In genomic region chr20:24953621-24954133, GRCh38 we compare ENCODE assay signal across 18 cellular contexts. TPM values are rescaled to one million over a fixed set of nuclear protein-coding genes. Genes with fewer than 3 reads are reported as not detected.
DNase-seq lines count a peak whose midpoint lies in the region; ATAC-seq and TF ChIP-seq lines count a peak whose summit lies in the region.
"Had no signal": no experiment of that assay in that cellular context is flagged by ENCODE, and none has a peak within 500 bp of the region (broad histone marks: within the 10 kb centered on the region; RNA-seq: fewer than 3 reads in every experiment).

No MANE protein-coding gene starts in this region.

- 82 to 87% (median 86%) methylated on average over 16 of the region's 16 CpGs for WGBS in heart left ventricle, 4 donors

- H3K27ac Mint-ChIP-seq in activated naive CD4-positive, alpha-beta T cell treated with anti-CD3 and anti-CD28 coated beads, Interleukin-2, amount 10 ng/mL, durations not matched to agents 7 days and 5 days = peak overlapping the region; percentile 68
- peak overlapping the region; percentile 14 to 63 for H3K27ac Mint-ChIP-seq in activated naive CD4-positive, alpha-beta T cell treated with anti-CD3 and anti-CD28 coated beads, Interleukin-2, amount 50 U/mL, for 72 hours
- peak overlapping the region; percentile 98 to 100 for H3K27ac Mint-ChIP-seq in natural killer cell
- H3K27ac Mint-ChIP-seq in MCF 10A (ENCODE audit: low read depth, unreplicated experiment) = no peak overlapping the region

- no peak for DNase-seq in activated naive CD4-positive, alpha-beta T cell treated with anti-CD3 and anti-CD28 coated beads, Interleukin-2, amount 10 ng/mL, durations not matched to agents 7 days and 5 days
- DNase-seq in activated naive CD4-positive, alpha-beta T cell (lab: John Stamatoyannopoulos, UW) = no peak
- DNase-seq in activated naive CD4-positive, alpha-beta T cell treated with anti-CD3 and anti-CD28 coated beads, Interleukin-2, amount 50 U/mL, for 72 hours (ENCODE audit: low spot score in 2 of 2) = no peak
- peak; percentile 73 for DNase-seq in natural killer cell
- no peak for DNase-seq in DMS 273 treated with DMSO at 0.1 percent for 48 hours (lab: John Stamatoyannopoulos, UW)
- no peak for DNase-seq in heart left ventricle
- no peak for DNase-seq in OCI-LY7 (ENCODE audit: low spot score)
- DNase-seq in MCF 10A (ENCODE audit: unreplicated experiment) = no peak
- DNase-seq: activated CD4-positive, alpha-beta T cell treated with anti-CD3 and anti-CD28 coated beads, Interleukin-2, amount 50 U/mL, for 4 hours; amniotic stem cell; DMS153; HCEC 1CT; hippocampal formation; left lung; NCI-H1694; T-helper 9 cell had no signal

- no peak for TF ChIP-seq POLR2A in heart left ventricle (IDR thresholded peaks at IDR 0.05)

- CTCF ChIA-PET in activated naive CD4-positive, alpha-beta T cell treated with anti-CD3 and anti-CD28 coated beads, Interleukin-2, amount 10 ng/mL, durations not matched to agents 7 days and 5 days (lab: Charles Lee) = interaction anchor here (1.6 to 4.3 kb wide), 2 partner anchors 23 to 34 kb away, joined by 6 to 44 read pairs; no protein-coding TSS in a partner anchor
- CTCF ChIA-PET in OCI-LY7 (lab: Charles Lee; ENCODE audit: unreplicated experiment) (no interaction called here), MCF 10A (lab: Yijun Ruan, JAX) (interaction anchor here (0.6 to 4.3 kb wide), 4 partner anchors 10 to 42 kb away, joined by 3 to 38 read pairs (median 4); no protein-coding TSS in a partner anchor)

- TF ChIP-seq CTCF in natural killer cell (IDR thresholded peaks at IDR 0.05) = no peak
- no peak for TF ChIP-seq CTCF in heart left ventricle (IDR thresholded peaks at IDR 0.05)
- TF ChIP-seq CTCF in OCI-LY7 (conservative IDR thresholded peaks at IDR 0.05; ENCODE audit: low read length) = no peak
- no peak for TF ChIP-seq CTCF in MCF 10A (IDR thresholded peaks at IDR 0.05; ENCODE audit: unreplicated experiment)

- H3K9me2 ChIP-seq in OCI-LY7 (ENCODE audit: insufficient read depth, low read length) = no peaks in the 10 kb centered on the region

- intact Hi-C loops in natural killer cell (cut with micrococcal nuclease) = loop anchor here (10.0 kb wide), 3 partner anchors 809 to 1589 kb away; partner anchors contain the start of gene GZF1
- intact Hi-C loops in heart left ventricle (cut with DNase I) = no loop called here
- intact Hi-C loops in OCI-LY7 (cut with micrococcal nuclease; ENCODE audit: unreplicated experiment) = no loop called here
- intact Hi-C loops in MCF 10A (cut with micrococcal nuclease) = no loop called here

- H3K36me3 Mint-ChIP-seq in activated naive CD4-positive, alpha-beta T cell treated with anti-CD3 and anti-CD28 coated beads, Interleukin-2, amount 10 ng/mL, durations not matched to agents 7 days and 5 days = peaks cover 28% of the 10 kb centered on the region
- H3K36me3 Mint-ChIP-seq in activated naive CD4-positive, alpha-beta T cell treated with anti-CD3 and anti-CD28 coated beads, Interleukin-2, amount 50 U/mL, for 72 hours = peaks cover 0 to 20% of the 10 kb centered on the region in 2 donors
- H3K36me3 Mint-ChIP-seq in natural killer cell = no peaks in the 10 kb centered on the region
- peaks cover 19% of the 10 kb centered on the region for H3K36me3 Mint-ChIP-seq in MCF 10A (ENCODE audit: insufficient read depth, unreplicated experiment)

- H3K27ac ChIP-seq in heart left ventricle (peak overlapping the region in 1 of 12 donors; percentile 83), OCI-LY7 (ENCODE audit: low read depth, low read length, poor library complexity, severe bottlenecking) (no peak overlapping the region)
- H3K27ac ChIP-seq: KMS-11, suprapubic skin had no signal

- no peaks in the 10 kb centered on the region for H3K27me3 Mint-ChIP-seq in activated naive CD4-positive, alpha-beta T cell treated with anti-CD3 and anti-CD28 coated beads, Interleukin-2, amount 10 ng/mL, durations not matched to agents 7 days and 5 days
- H3K27me3 Mint-ChIP-seq in natural killer cell (ENCODE audit: low read depth in 2 of 2) = no peaks in the 10 kb centered on the region
- H3K27me3 Mint-ChIP-seq in MCF 10A (ENCODE audit: insufficient read depth, unreplicated experiment) = no peaks in the 10 kb centered on the region

- ATAC-seq in activated naive CD4-positive, alpha-beta T cell treated with anti-CD3 and anti-CD28 coated beads, Interleukin-2, amount 50 U/mL, for 72 hours = no peak
- ATAC-seq in natural killer cell = peak; percentile 29 to 52 (median 44)
- ATAC-seq in heart left ventricle = no peak
- ATAC-seq: left lung had no signal

- no peak overlapping the region for H3K4me2 ChIP-seq in OCI-LY7 (ENCODE audit: low read length)
- H3K4me2 ChIP-seq: KMS-11 had no signal

- no peak overlapping the region for H2AFZ ChIP-seq in OCI-LY7 (ENCODE audit: low read length)

- H3K9me3 ChIP-seq in heart left ventricle (no peaks in the 10 kb centered on the region), OCI-LY7 (ENCODE audit: low read length) (no peaks in the 10 kb centered on the region)
- H3K9me3 ChIP-seq: left lung, suprapubic skin had no signal

- no peaks in the 10 kb centered on the region for H3K79me2 ChIP-seq in OCI-LY7 (ENCODE audit: insufficient read depth, low read depth, low read length)

- peaks cover 0 to 53% (median 0%) of the 10 kb centered on the region in 12 donors for H3K4me1 ChIP-seq in heart left ventricle
- peaks cover 9% of the 10 kb centered on the region for H3K4me1 ChIP-seq in OCI-LY7 (ENCODE audit: insufficient read depth, low read length, poor library complexity, severe bottlenecking)
- H3K4me1 ChIP-seq: suprapubic skin had no signal

- POLR2A ChIA-PET in OCI-LY7 (lab: Charles Lee) = interaction anchor here (0.7 kb wide), 1 partner anchor 11 kb away, joined by 3 read pairs; no protein-coding TSS in a partner anchor
- POLR2A ChIA-PET in MCF 10A (lab: Yijun Ruan, JAX) = interaction anchor here (1.7 kb wide), 1 partner anchor 33 kb away, joined by 4 read pairs; no protein-coding TSS in a partner anchor

- H3K4me3 ChIP-seq in heart left ventricle = no peak overlapping the region
- H3K4me3 ChIP-seq in OCI-LY7 (ENCODE audit: low read depth, low read length, poor library complexity, severe bottlenecking) = no peak overlapping the region
- H3K4me3 ChIP-seq: left lung, suprapubic skin had no signal

- peaks cover 69% of the 10 kb centered on the region for H3K4me1 Mint-ChIP-seq in activated naive CD4-positive, alpha-beta T cell treated with anti-CD3 and anti-CD28 coated beads, Interleukin-2, amount 10 ng/mL, durations not matched to agents 7 days and 5 days
- H3K4me1 Mint-ChIP-seq in natural killer cell = peaks cover 72 to 94% of the 10 kb centered on the region in 2 donors
- no peaks in the 10 kb centered on the region for H3K4me1 Mint-ChIP-seq in MCF 10A (ENCODE audit: insufficient read depth, unreplicated experiment)

- H3K36me3 ChIP-seq in heart left ventricle = peaks cover 0 to 27% (median 6%) of the 10 kb centered on the region in 9 donors
- no peaks in the 10 kb centered on the region for H3K36me3 ChIP-seq in OCI-LY7 (ENCODE audit: insufficient read depth, low read length)

- peaks cover 1% of the 10 kb centered on the region for H3K9me3 Mint-ChIP-seq in activated naive CD4-positive, alpha-beta T cell treated with anti-CD3 and anti-CD28 coated beads, Interleukin-2, amount 10 ng/mL, durations not matched to agents 7 days and 5 days
- peaks cover 0 to 2% of the 10 kb centered on the region in 2 donors for H3K9me3 Mint-ChIP-seq in activated naive CD4-positive, alpha-beta T cell treated with anti-CD3 and anti-CD28 coated beads, Interleukin-2, amount 50 U/mL, for 72 hours
- H3K9me3 Mint-ChIP-seq in natural killer cell = no peaks in the 10 kb centered on the region
- H3K9me3 Mint-ChIP-seq in MCF 10A (ENCODE audit: unreplicated experiment) = no peaks in the 10 kb centered on the region

- H4K20me1 ChIP-seq in OCI-LY7 (ENCODE audit: insufficient read depth, low read length) = no peaks in the 10 kb centered on the region

- no peak overlapping the region for H3K4me3 Mint-ChIP-seq in activated naive CD4-positive, alpha-beta T cell treated with anti-CD3 and anti-CD28 coated beads, Interleukin-2, amount 10 ng/mL, durations not matched to agents 7 days and 5 days
- H3K4me3 Mint-ChIP-seq in natural killer cell (peak overlapping the region; percentile 89), MCF 10A (ENCODE audit: unreplicated experiment) (no peak overlapping the region)

- no TSS peak for BruUV-seq in OCI-LY7 (replicated peaks; lab: Mats Ljungman, UMichigan)
- BruUV-seq in MCF 10A (replicated peaks; lab: Mats Ljungman, UMichigan) = no TSS peak

- H3K27me3 ChIP-seq in heart left ventricle = peaks cover 0 to 18% (median 2%) of the 10 kb centered on the region in 9 donors

RNA-seq across cellular contexts. Expression of gene CST7, which starts 4.6 kb away (rescaled TPM):
- total RNA-seq in activated naive CD4-positive, alpha-beta T cell treated with anti-CD3 and anti-CD28 coated beads, Interleukin-2, amount 50 U/mL, for 72 hours = 10 to 100 TPM; 29.8 to 50.3 TPM
- total RNA-seq in natural killer cell (100 to 1,000 TPM; 590 to 700 (median 619) TPM), heart left ventricle (1 to 10 TPM in 5 of 9 donors, under 1 TPM in 4; 0.35 to 8.4 (median 1.5) TPM), OCI-LY7 (2022) (not detected in 2 replicates), MCF 10A (2022) (not detected in 2 replicates)
- 1 to 10 TPM; 1.2 to 1.4 TPM for polyA plus RNA-seq in heart left ventricle
- not detected in 2 replicates for total RNA-seq in OCI-LY7 (2014; rRNA removed; shearing (Covaris generic))

RNA-seq across cellular contexts. Expression of gene APMAP, which starts 38.9 kb away (rescaled TPM):
- total RNA-seq in activated naive CD4-positive, alpha-beta T cell treated with anti-CD3 and anti-CD28 coated beads, Interleukin-2, amount 50 U/mL, for 72 hours = 10 to 100 TPM; 33.7 to 57.6 TPM
- total RNA-seq in natural killer cell = 100 to 1,000 TPM; 205 to 212 (median 207) TPM
- total RNA-seq in heart left ventricle = 10 to 100 TPM; 22.6 to 61.3 (median 31.9) TPM
- polyA plus RNA-seq in heart left ventricle = 10 to 100 TPM; 16.2 to 58.5 TPM
- total RNA-seq in OCI-LY7 (2014; rRNA removed; shearing (Covaris generic)) = 27.7 and 29.0 TPM in 2 replicates
- total RNA-seq in OCI-LY7 (2022) = 24.3 and 28.0 TPM in 2 replicates
- 75.3 and 104 TPM in 2 replicates for total RNA-seq in MCF 10A (2022)

Comparison
In these comparisons a context has a peak if more than half of its experiments do, and no peak if none do; other contexts are left out.
1. ATAC-seq: peak in natural killer cell (3 of 3); none in activated naive CD4-positive, alpha-beta T cell treated with anti-CD3 and anti-CD28 coated beads, Interleukin-2, amount 50 U/mL, for 72 hours (0 of 2) and heart left ventricle (0 of 4).
2. RNA of gene CST7, which starts 4.6 kb away (total RNA-seq): 590 to 700 TPM in natural killer cell; 29.8 to 50.3 TPM in activated naive CD4-positive, alpha-beta T cell treated with anti-CD3 and anti-CD28 coated beads, Interleukin-2, amount 50 U/mL, for 72 hours, 0.35 to 8.4 TPM in heart left ventricle, not detected in OCI-LY7 and not detected in MCF 10A; every median in the first group is over 10 times any median in the second.